In genomic region chr1:55211909-55212308, GRCh38 we compare ENCODE assay signal across 1 cellular context.
TF ChIP-seq lines count a peak whose summit lies in the region.

No MANE protein-coding gene starts in this region.

TF ChIP-seq in HepG2, 621 proteins besides CTCF, POLR2A, EP300 and RAD21 (continued from another document):
- TF ChIP-seq ZNF18 (CRISPR knock-in tag; IDR thresholded peaks at IDR 0.05; ENCODE audit: insufficient replicate concordance) (peak; percentile 6), ZNF33A (CRISPR knock-in tag; IDR thresholded peaks at IDR 0.05; ENCODE audit: borderline replicate concordance) (no peak), SNAPC2 (CRISPR knock-in tag; IDR thresholded peaks at IDR 0.05) (no peak)
TF ChIP-seq in HepG2: peak in this region for 3.
